8 cellular contexts compared by ENCODE assay signal in genomic region chr5:37578176-37578575, GRCh38.
"Had no signal": no experiment of that assay in that cellular context is flagged by ENCODE, and none has a peak within 500 bp of the region (broad histone marks: within the 10 kb centered on the region; RNA-seq: fewer than 3 reads in every experiment).

No MANE protein-coding gene starts in this region.

- H3K27ac Mint-ChIP-seq: HFFc6 had no signal

- DNase-seq: GM23248, GOT3, H7, HFFc6, IMR-90 had no signal

- H3K9me3 Mint-ChIP-seq: HFFc6 had no signal

- H2AFZ ChIP-seq: GM23248 had no signal

- H3K4me1 ChIP-seq: HAP-1 had no signal

- H3K36me3 ChIP-seq: HAP-1 had no signal

- H3K4me3 ChIP-seq: GM23248, HAP-1, K562 had no signal

- ATAC-seq: HCT116, K562 had no signal

- H3K9ac ChIP-seq: GM23248 had no signal

- H3K27ac ChIP-seq: GM23248 had no signal

- H3K9me3 ChIP-seq: HAP-1 had no signal

- H3K4me3 Mint-ChIP-seq: HFFc6 had no signal
